ENCODE assay signal across 23 cellular contexts in the genomic region with DNA sequence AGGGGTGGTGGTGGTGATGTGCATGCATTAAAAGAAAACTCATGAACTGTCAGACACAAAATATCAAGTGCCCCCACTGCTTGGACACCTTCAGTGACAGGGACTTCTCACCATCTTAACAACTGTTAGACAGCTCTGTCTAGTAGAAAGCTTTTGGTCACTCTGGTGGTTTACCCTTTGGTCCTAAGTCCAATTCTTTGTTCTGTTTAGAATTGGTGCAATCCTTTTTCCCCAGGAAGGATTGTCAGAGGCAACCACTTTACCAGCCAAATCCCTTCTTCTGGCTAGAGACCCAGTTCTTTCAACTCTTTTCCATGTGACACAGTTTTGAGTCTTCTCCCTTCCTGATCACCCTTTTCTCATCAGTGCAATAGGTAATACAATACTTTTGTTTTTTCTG.
"Had no signal": no experiment of that assay in that cellular context is flagged by ENCODE, and none has a peak within 500 bp of the region (broad histone marks: within the 10 kb centered on the region; RNA-seq: fewer than 3 reads in every experiment).

No MANE protein-coding gene starts in this region.

- ATAC-seq: esophagus mucosa; stimulated activated naive CD8-positive, alpha-beta T cell treated with anti-CD3 and anti-CD28 coated beads, Interleukin-15, Interleukin-2, amounts not matched to agents 100 U/mL and 50 U/mL, for 24 hours had no signal

- H3K4me3 Mint-ChIP-seq: activated CD4-positive, alpha-beta memory T cell treated with anti-CD3 and anti-CD28 coated beads for 36 hours; activated CD4-positive, alpha-beta T cell treated with anti-CD3 and anti-CD28 coated beads, Interleukin-2, amount 10 ng/mL, durations not matched to agents 24 days and 14 days; activated naive CD4-positive, alpha-beta T cell treated with anti-CD3 and anti-CD28 coated beads for 36 hours; activated naive CD8-positive, alpha-beta T cell treated with anti-CD3 and anti-CD28 coated beads for 36 hours; activated T-helper 1 cell treated with anti-CD3 and anti-CD28 coated beads, Interleukin-12 subunit alpha, Interleukin-12 subunit beta, Interleukin-2, Interleukin-4 antibody, amounts not matched to agents 30 ng/mL and 10 ng/mL and 1 ng/mL, durations not matched to agents 14 hours and 24 hours and 36 hours; mesothelial cell of epicardium; naive B cell; neural crest cell had no signal

- H3K36me3 ChIP-seq: ascending aorta, brain microvascular endothelial cell, left ventricle myocardium inferior, right atrium auricular region, spleen, thoracic aorta had no signal

- H3K4me1 ChIP-seq: ascending aorta, spleen had no signal

- DNase-seq: activated CD4-positive, alpha-beta memory T cell treated with anti-CD3 and anti-CD28 coated beads for 36 hours; activated CD4-positive, alpha-beta T cell treated with anti-CD3 and anti-CD28 coated beads, Interleukin-2, amount 10 ng/mL, durations not matched to agents 24 days and 14 days; activated CD4-positive, CD25-positive, alpha-beta regulatory T cell treated with anti-CD3 and anti-CD28 coated beads, Interleukin-2, amount 50 U/mL, for 72 hours; activated CD8-positive, alpha-beta memory T cell treated with anti-CD3 and anti-CD28 coated beads, Interleukin-2, amount 50 U/mL, for 4 hours; activated effector memory CD4-positive, alpha-beta T cell treated with anti-CD3 and anti-CD28 coated beads, Interleukin-2, amount 50 U/mL, for 16 hours; activated naive CD4-positive, alpha-beta T cell treated with anti-CD3 and anti-CD28 coated beads for 36 hours; activated naive CD8-positive, alpha-beta T cell treated with anti-CD3 and anti-CD28 coated beads for 36 hours; activated T-cell treated with anti-CD3 and anti-CD28 coated beads, Interleukin-2, amount 50 U/mL, for 1 hour; brain microvascular endothelial cell; foreskin melanocyte; left ventricle myocardium inferior; naive B cell; spleen; stimulated activated naive CD8-positive, alpha-beta T cell treated with anti-CD3 and anti-CD28 coated beads, Interleukin-15, Interleukin-2, amounts not matched to agents 100 U/mL and 50 U/mL, for 24 hours; T-helper 2 cell; trophoblast cell had no signal

- H3K27ac Mint-ChIP-seq: activated CD4-positive, alpha-beta memory T cell treated with anti-CD3 and anti-CD28 coated beads for 36 hours; activated CD4-positive, alpha-beta T cell treated with anti-CD3 and anti-CD28 coated beads, Interleukin-2, amount 10 ng/mL, durations not matched to agents 24 days and 14 days; activated naive CD4-positive, alpha-beta T cell treated with anti-CD3 and anti-CD28 coated beads for 36 hours; activated naive CD8-positive, alpha-beta T cell treated with anti-CD3 and anti-CD28 coated beads for 36 hours; activated T-helper 1 cell treated with anti-CD3 and anti-CD28 coated beads, Interleukin-12 subunit alpha, Interleukin-12 subunit beta, Interleukin-2, Interleukin-4 antibody, amounts not matched to agents 30 ng/mL and 10 ng/mL and 1 ng/mL, durations not matched to agents 14 hours and 24 hours and 36 hours; mesothelial cell of epicardium had no signal

- H3K27ac ChIP-seq: ascending aorta, brain microvascular endothelial cell, left ventricle myocardium inferior, spleen, thoracic aorta had no signal

- H3K27me3 ChIP-seq: ascending aorta, right atrium auricular region had no signal

- H3K36me3 Mint-ChIP-seq: activated CD4-positive, alpha-beta memory T cell treated with anti-CD3 and anti-CD28 coated beads for 36 hours; activated naive CD8-positive, alpha-beta T cell treated with anti-CD3 and anti-CD28 coated beads for 36 hours; mesothelial cell of epicardium; naive B cell had no signal

- H3K9me3 Mint-ChIP-seq: activated CD4-positive, alpha-beta memory T cell treated with anti-CD3 and anti-CD28 coated beads for 36 hours; activated CD4-positive, alpha-beta T cell treated with anti-CD3 and anti-CD28 coated beads, Interleukin-2, amount 10 ng/mL, durations not matched to agents 24 days and 14 days; activated naive CD4-positive, alpha-beta T cell treated with anti-CD3 and anti-CD28 coated beads for 36 hours; activated naive CD8-positive, alpha-beta T cell treated with anti-CD3 and anti-CD28 coated beads for 36 hours; activated T-helper 1 cell treated with anti-CD3 and anti-CD28 coated beads, Interleukin-12 subunit alpha, Interleukin-12 subunit beta, Interleukin-2, Interleukin-4 antibody, amounts not matched to agents 30 ng/mL and 10 ng/mL and 1 ng/mL, durations not matched to agents 14 hours and 24 hours and 36 hours; naive B cell; neural crest cell had no signal

- H3K4me3 ChIP-seq: ascending aorta, left ventricle myocardium inferior, right atrium auricular region, spleen, thoracic aorta had no signal

- H3K9me3 ChIP-seq: ascending aorta, left ventricle myocardium inferior, right atrium auricular region, spleen, thoracic aorta had no signal
